Comparison of ENCODE assay signal across 28 cellular contexts in the genomic region with DNA sequence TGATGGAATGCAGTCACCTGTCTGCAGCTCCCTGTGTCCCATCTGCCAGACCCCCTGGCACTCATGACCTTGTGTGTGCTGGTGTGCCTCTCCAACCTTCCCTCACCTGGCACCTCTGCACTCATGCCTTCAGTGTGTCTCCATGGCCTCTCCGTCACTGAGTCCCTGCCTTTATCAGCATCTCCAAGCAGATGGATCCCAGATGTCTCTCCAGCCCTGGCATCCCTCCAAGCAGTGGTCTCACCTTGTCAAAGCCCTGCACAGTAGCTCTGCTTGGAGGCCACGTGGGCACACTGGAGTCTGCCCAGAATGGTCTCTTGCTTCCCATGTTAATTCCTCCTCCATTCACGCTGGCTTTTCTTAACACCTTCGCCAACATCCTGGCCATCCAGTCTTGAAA.
A peak's percentile ranks its signal among the peaks of the same experiment; 100 is the strongest.
DNase-seq lines count a peak whose midpoint lies in the region; ATAC-seq and TF ChIP-seq lines count a peak whose summit lies in the region.
"Had no signal": no experiment of that assay in that cellular context is flagged by ENCODE, and none has a peak within 500 bp of the region (broad histone marks: within the 10 kb centered on the region; RNA-seq: fewer than 3 reads in every experiment).

No MANE protein-coding gene starts in this region.

- H4K5ac ChIP-seq in IMR-90 (ENCODE audit: low read depth, low read length) = no peak overlapping the region

- H2BK5ac ChIP-seq in IMR-90 (ENCODE audit: low read depth, low read length, poor library complexity, severe bottlenecking) = no peak overlapping the region

- H3K27ac ChIP-seq in IMR-90 (ENCODE audit: insufficient read depth, low read length) = no peak overlapping the region
- H3K27ac ChIP-seq in RWPE2 (ENCODE audit: poor library complexity, severe bottlenecking) = no peak overlapping the region
- no peak overlapping the region for H3K27ac ChIP-seq in neural progenitor cell
- H3K27ac ChIP-seq in uterus = no peak overlapping the region
- H3K27ac ChIP-seq: cardiac muscle cell, colonic mucosa, heart left ventricle, Peyer's patch had no signal

- H3K79me1 ChIP-seq in IMR-90 (ENCODE audit: low read depth in 1 of 2, low read length in 2 of 2) = peaks cover 5 to 10% of the 10 kb centered on the region in 2 experiments; a peak in 1 of 4 replicates

- H2AFZ ChIP-seq in IMR-90 (replicated peaks; ENCODE audit: low read length, poor library complexity) = no peak overlapping the region
- H2AFZ ChIP-seq in neural progenitor cell (replicated peaks) = no peak overlapping the region

- H3K27me3 ChIP-seq in IMR-90 (ENCODE audit: control insufficient read depth, insufficient read depth, low read length) = peaks cover 2% of the 10 kb centered on the region
- no peaks in the 10 kb centered on the region for H3K27me3 ChIP-seq in RWPE2 (ENCODE audit: insufficient read depth, poor library complexity, severe bottlenecking)
- no peaks in the 10 kb centered on the region for H3K27me3 ChIP-seq in neural progenitor cell
- H3K27me3 ChIP-seq in uterus = no peaks in the 10 kb centered on the region
- H3K27me3 ChIP-seq: cardiac muscle cell, colonic mucosa, Peyer's patch had no signal

- H3K9me3 ChIP-seq in IMR-90 (ENCODE audit: control insufficient read depth, insufficient read depth, low read length) (no peaks in the 10 kb centered on the region), RWPE2 (ENCODE audit: severe bottlenecking) (no peaks in the 10 kb centered on the region), neural progenitor cell (ENCODE audit: low read depth) (no peaks in the 10 kb centered on the region), uterus (no peaks in the 10 kb centered on the region)
- H3K9me3 ChIP-seq: colonic mucosa, Peyer's patch had no signal

- H3K27me3 Mint-ChIP-seq in neural progenitor cell (ENCODE audit: insufficient read depth, low read depth) = peaks cover 2% of the 10 kb centered on the region
- H3K27me3 Mint-ChIP-seq: activated CD4-positive, alpha-beta memory T cell treated with anti-CD3 and anti-CD28 coated beads for 36 hours; activated naive CD8-positive, alpha-beta T cell; T-cell had no signal

- H4K20me1 ChIP-seq in IMR-90 (ENCODE audit: insufficient read depth, low read length) (peaks cover 5% of the 10 kb centered on the region; the same call in 1 of the 2 replicates), neural progenitor cell (ENCODE audit: low read depth) (no peaks in the 10 kb centered on the region)

- no peak overlapping the region for H2AK5ac ChIP-seq in IMR-90 (ENCODE audit: low read depth, low read length)

- H3K4me1 Mint-ChIP-seq in neural progenitor cell = no peaks in the 10 kb centered on the region
- H3K4me1 Mint-ChIP-seq: neural crest cell, T-cell had no signal

- POLR2A ChIA-PET in IMR-90 (lab: Charles Lee; ENCODE audit: unreplicated experiment) = no interaction called here

- H3K14ac ChIP-seq in IMR-90 (replicated peaks; ENCODE audit: low read depth, low read length) = no peak overlapping the region

- no peak overlapping the region for H2BK15ac ChIP-seq in IMR-90 (ENCODE audit: low read depth, low read length)

- H2AK9ac ChIP-seq in IMR-90 (replicated peaks; ENCODE audit: low read depth, low read length, poor library complexity) = no peak overlapping the region

- no peak overlapping the region for H3K4ac ChIP-seq in IMR-90 (ENCODE audit: low read depth, low read length)

- H3K4me1 ChIP-seq in IMR-90 (ENCODE audit: control insufficient read depth, insufficient read depth, low read length) (no peaks in the 10 kb centered on the region; the same call in 1 of the 2 replicates), RWPE2 (ENCODE audit: insufficient read depth, poor library complexity, severe bottlenecking) (no peaks in the 10 kb centered on the region), neural progenitor cell (no peaks in the 10 kb centered on the region), uterus (no peaks in the 10 kb centered on the region)
- H3K4me1 ChIP-seq: colonic mucosa, Peyer's patch had no signal

- H3K4me3 ChIP-seq in IMR-90 (ENCODE audit: insufficient read depth, low read depth, low read length) (no peak overlapping the region), RWPE2 (ENCODE audit: severe bottlenecking) (no peak overlapping the region), neural progenitor cell (no peak overlapping the region), uterus (no peak overlapping the region)
- H3K4me3 ChIP-seq: cardiac muscle cell, colonic mucosa, heart left ventricle, lung, Peyer's patch had no signal

- TF ChIP-seq CTCF in IMR-90 (conservative IDR thresholded peaks at IDR 0.05; ENCODE audit: low read depth, low read length) (no peak), RWPE2 (IDR thresholded peaks at IDR 0.05; ENCODE audit: poor library complexity, severe bottlenecking) (no peak), neural progenitor cell (IDR thresholded peaks at IDR 0.05) (no peak), uterus (IDR thresholded peaks at IDR 0.05) (no peak)

- peak; percentile 48 for DNase-seq in DMS 273 treated with DMSO at 0.1 percent for 48 hours (lab: John Stamatoyannopoulos, UW)
- peak; percentile 17 for DNase-seq in IMR-90
- peak; percentile 72 for DNase-seq in RWPE2 (ENCODE audit: low spot score)
- no peak for DNase-seq in neural progenitor cell (ENCODE audit: low spot score)
- DNase-seq in NCI-H748 treated with DMSO at 0.1 percent for 48 hours (lab: John Stamatoyannopoulos, UW) = no peak
- no peak for DNase-seq in uterus
- no peak for DNase-seq in GF-D8 (lab: John Stamatoyannopoulos, UW)
- DNase-seq: activated CD4-positive, alpha-beta memory T cell treated with anti-CD3 and anti-CD28 coated beads for 36 hours; activated CD8-positive, alpha-beta memory T cell treated with anti-CD3 and anti-CD28 coated beads, Interleukin-2, amount 50 U/mL, for 4 hours; anterior cingulate cortex; colonic mucosa; effector memory CD4-positive, alpha-beta T cell; erythroblast; heart left ventricle; kidney glomerular epithelial cell; NCI-H2081; NCI-H446 treated with DMSO at 0.1 percent for 48 hours; Peyer's patch; right cardiac atrium; stimulated activated CD4-positive, alpha-beta T cell treated with anti-CD3 and anti-CD28 coated beads, Interleukin-4, amount 100 ng/mL, for 1 hour; stimulated activated naive CD4-positive, alpha-beta T cell; T-cell had no signal

- intact Hi-C loops in IMR-90 (cut with micrococcal nuclease) (no loop called here), uterus (cut with DNase I; ENCODE audit: low total_unique reads) (no loop called here)

- H3F3A ChIP-seq in neural progenitor cell (ENCODE audit: low read depth) = no peaks in the 10 kb centered on the region

- CTCF ChIA-PET in IMR-90 (lab: Yijun Ruan, JAX) = no interaction called here

- H3K18ac ChIP-seq in IMR-90 (ENCODE audit: low read depth, low read length) = no peak overlapping the region

- peaks cover 8% of the 10 kb centered on the region; the same call in 1 of the 2 replicates for H3K9me1 ChIP-seq in IMR-90 (ENCODE audit: insufficient read depth, low read length)

- no peak overlapping the region for H3K9ac ChIP-seq in IMR-90 (ENCODE audit: low read depth, low read length)
- H3K9ac ChIP-seq in neural progenitor cell = no peak overlapping the region

- 0% methylated on average over 1 of the region's 4 CpGs; no CpG with 5 or more reads in 1 of the 2 experiments for WGBS in IMR-90 (ENCODE audit: extremely low coverage in 2 of 2, insufficient read length in 1 of 2), 2 experiments

- peaks cover 34% of the 10 kb centered on the region for H3K36me3 ChIP-seq in IMR-90 (ENCODE audit: control insufficient read depth, insufficient read depth, low read length)
- peaks cover 20% of the 10 kb centered on the region for H3K36me3 ChIP-seq in RWPE2 (ENCODE audit: low read depth)
- no peaks in the 10 kb centered on the region for H3K36me3 ChIP-seq in neural progenitor cell
- no peaks in the 10 kb centered on the region for H3K36me3 ChIP-seq in uterus

- no peak overlapping the region for H3K23ac ChIP-seq in IMR-90 (ENCODE audit: low read depth, low read length)

- no peak overlapping the region for H3K56ac ChIP-seq in IMR-90 (ENCODE audit: extremely low read depth, insufficient read depth, low read length)

- no peak overlapping the region for H4K91ac ChIP-seq in IMR-90 (ENCODE audit: insufficient read depth, low read depth, low read length)

- no peak overlapping the region for H2BK120ac ChIP-seq in IMR-90 (ENCODE audit: low read depth, low read length)

- H3K4me3 Mint-ChIP-seq in neural progenitor cell = no peak overlapping the region
- H3K4me3 Mint-ChIP-seq: activated CD4-positive, alpha-beta memory T cell treated with anti-CD3 and anti-CD28 coated beads for 36 hours; activated naive CD8-positive, alpha-beta T cell; CD14-positive monocyte; neural crest cell; T-cell had no signal

- BruUV-seq in IMR-90 (replicated peaks; lab: Mats Ljungman, UMichigan) = no TSS peak

- H3K4me2 ChIP-seq in IMR-90 (ENCODE audit: low read depth, low read length) (no peak overlapping the region), neural progenitor cell (no peak overlapping the region)

- H3K9me3 Mint-ChIP-seq in neural progenitor cell = peaks cover 2% of the 10 kb centered on the region
- H3K9me3 Mint-ChIP-seq: activated T-helper 2 cell treated with anti-CD3 and anti-CD28 coated beads, Interferon-gamma antibody, Interleukin-2, Interleukin-4, amounts not matched to agents 10 μg/mL and 5 μg/mL and 100 μg/mL, durations not matched to agents 14 hours and 24 hours and 36 hours had no signal

- ATAC-seq in IMR-90 (ENCODE audit: low read depth) (no peak), RWPE2 (ENCODE audit: low read depth) (peak; percentile 16; the same call in 2 of the 3 replicates)
- ATAC-seq: heart left ventricle, T-cell had no signal

- dilution Hi-C loops in IMR-90 (cut with HindIII; ENCODE audit: low sequenced_read_pairs, unreplicated experiment) = no loop called here

- peaks cover 23% of the 10 kb centered on the region for H3K36me3 Mint-ChIP-seq in neural progenitor cell

- no peak overlapping the region for H4K8ac ChIP-seq in IMR-90 (ENCODE audit: low read depth in 2 of 2, low read length in 2 of 2)

- TF ChIP-seq RAD21 in IMR-90 (IDR thresholded peaks at IDR 0.05; ENCODE audit: low read length) = no peak

- in situ Hi-C loops in IMR-90 (cut with MboI; ENCODE audit: low sequenced_read_pairs) = no loop called here

- no peak overlapping the region for H2BK20ac ChIP-seq in IMR-90 (ENCODE audit: low read depth, low read length)

- TF ChIP-seq POLR2A in IMR-90 (IDR thresholded peaks at IDR 0.05; ENCODE audit: low read depth, low read length) = no peak
- TF ChIP-seq POLR2A in uterus (IDR thresholded peaks at IDR 0.05) = no peak

- H3K79me2 ChIP-seq in neural progenitor cell (ENCODE audit: low read depth) = no peaks in the 10 kb centered on the region

- H3K27ac Mint-ChIP-seq in neural progenitor cell = peak overlapping the region; percentile 11
- H3K27ac Mint-ChIP-seq: activated CD4-positive, alpha-beta memory T cell treated with anti-CD3 and anti-CD28 coated beads for 36 hours; activated naive CD8-positive, alpha-beta T cell; activated T-helper 2 cell treated with anti-CD3 and anti-CD28 coated beads, Interferon-gamma antibody, Interleukin-2, Interleukin-4, amounts not matched to agents 10 μg/mL and 5 μg/mL and 100 μg/mL, durations not matched to agents 14 hours and 24 hours and 36 hours; T-cell had no signal

TF ChIP-seq in IMR-90, 13 proteins besides CTCF, POLR2A, EP300 and RAD21:
- TF ChIP-seq SMC3 (IDR thresholded peaks at IDR 0.05; ENCODE audit: low read depth, low read length) = no peak
- no peak for TF ChIP-seq CHD1 (IDR thresholded peaks at IDR 0.05; ENCODE audit: low read depth, low read length)
TF ChIP-seq in IMR-90: peak in this region for 0.

Comparison
In these comparisons a context has a peak if more than half of its experiments do, and no peak if none do; other contexts are left out.
1. DNase-seq: peak in DMS 273 treated with DMSO at 0.1 percent for 48 hours (single experiment), IMR-90 (single experiment) and RWPE2 (single experiment); none in neural progenitor cell (single experiment), NCI-H748 treated with DMSO at 0.1 percent for 48 hours (single experiment), uterus (0 of 2) and GF-D8 (single experiment).